In genomic region chr3:87088366-87088983, GRCh38 we compare ENCODE assay signal across 8 cellular contexts.
DNase-seq lines count a peak whose midpoint lies in the region; ATAC-seq lines count a peak whose summit lies in the region.

No MANE protein-coding gene starts in this region.

- ATAC-seq in GM18498 (IDR thresholded peaks at IDR 0.05; ENCODE audit: unreplicated experiment): peak; percentile 28
- peak; percentile 27 for ATAC-seq in HG03045 (IDR thresholded peaks at IDR 0.05; ENCODE audit: unreplicated experiment)
- no peak for ATAC-seq in central memory CD8-positive, alpha-beta T cell (replicated peaks; ENCODE audit: extremely low read depth, poor library complexity, severe bottlenecking)
- no peak for ATAC-seq in HG02870 (IDR thresholded peaks at IDR 0.05; ENCODE audit: unreplicated experiment)

- no peaks in the 10 kb centered on the region for H3K36me3 Mint-ChIP-seq in central memory CD8-positive, alpha-beta T cell (ENCODE audit: insufficient read depth)

- no peak overlapping the region for H2BK15ac ChIP-seq in neuronal stem cell (ENCODE audit: low read length)

- no peak overlapping the region for H4K8ac ChIP-seq in neuronal stem cell (ENCODE audit: low read depth, low read length)

- H3K4me1 Mint-ChIP-seq in central memory CD8-positive, alpha-beta T cell: no peaks in the 10 kb centered on the region

- no peak overlapping the region for H2AK5ac ChIP-seq in neuronal stem cell (ENCODE audit: low read depth, low read length)

- H3K27ac ChIP-seq in neuronal stem cell (replicated peaks; ENCODE audit: low read length): no peak overlapping the region

- no peak overlapping the region for H3K23ac ChIP-seq in neuronal stem cell (ENCODE audit: low read depth, low read length, poor library complexity)

- no peaks in the 10 kb centered on the region for H3K27me3 ChIP-seq in neuronal stem cell (ENCODE audit: control insufficient read depth in 3 of 3, insufficient read depth in 3 of 3, low read depth in 1 of 3, low read length in 3 of 3)

- H3K9me3 Mint-ChIP-seq in central memory CD8-positive, alpha-beta T cell: no peaks in the 10 kb centered on the region

- WGBS in neuronal stem cell (ENCODE audit: extremely low coverage in 2 of 2, insufficient read length in 2 of 2, insufficient replicate concordance in 1 of 2), 2 donors: no CpG with 5 or more reads among the region's 15 CpGs

- H3K18ac ChIP-seq in neuronal stem cell (ENCODE audit: low read length): no peak overlapping the region

- H3K4ac ChIP-seq in neuronal stem cell (ENCODE audit: low read length): no peak overlapping the region

- no peak overlapping the region for H3K9ac ChIP-seq in neuronal stem cell (ENCODE audit: low read depth, low read length, poor library complexity)

- peak overlapping the region; percentile 7 for H2AFZ ChIP-seq in neuronal stem cell (ENCODE audit: low read length)

- DNase-seq in central memory CD8-positive, alpha-beta T cell (ENCODE audit: low spot score in 2 of 2): no peak
- DNase-seq in neuronal stem cell (ENCODE audit: low spot score) (no peak), UCSD-AML1 (lab: John Stamatoyannopoulos, UW; ENCODE audit: unreplicated experiment) (no peak), retina (no peak)
- DNase-seq in stimulated activated CD4-positive, alpha-beta T cell treated with anti-CD3 and anti-CD28 coated beads, Interleukin-15, amount 100 ng/mL, for 24 hours: no peak

- no peaks in the 10 kb centered on the region for H3K27me3 Mint-ChIP-seq in central memory CD8-positive, alpha-beta T cell

- no peaks in the 10 kb centered on the region for H3K36me3 ChIP-seq in neuronal stem cell (replicated peaks in 1 of 2; ENCODE audit: control insufficient read depth in 2 of 2, insufficient read depth in 2 of 2, low read length in 2 of 2)

- peaks cover 0 to 2% of the 10 kb centered on the region in 2 donors for H3K9me3 ChIP-seq in neuronal stem cell (replicated peaks in 1 of 2; ENCODE audit: control insufficient read depth in 2 of 2, insufficient read depth in 1 of 2, low read depth in 1 of 2, low read length in 2 of 2)

- peak overlapping the region; percentile 82 for H2BK5ac ChIP-seq in neuronal stem cell (ENCODE audit: low read length)

- peaks cover 0 to 3% of the 10 kb centered on the region in 2 donors for H3K4me1 ChIP-seq in neuronal stem cell (ENCODE audit: control insufficient read depth in 2 of 2, insufficient read depth in 1 of 2, low read depth in 1 of 2, low read length in 2 of 2)

- H3K14ac ChIP-seq in neuronal stem cell (ENCODE audit: low read length): no peak overlapping the region

- no peak overlapping the region for H3K4me2 ChIP-seq in neuronal stem cell (ENCODE audit: insufficient read depth, low read length, poor library complexity, severe bottlenecking)

- H4K91ac ChIP-seq in neuronal stem cell (ENCODE audit: low read depth, low read length, poor library complexity): no peak overlapping the region

- no peak overlapping the region for H2BK12ac ChIP-seq in neuronal stem cell (ENCODE audit: low read length)

- peak overlapping the region; percentile 29 for H3K4me3 Mint-ChIP-seq in central memory CD8-positive, alpha-beta T cell

- H3K27ac Mint-ChIP-seq in central memory CD8-positive, alpha-beta T cell (ENCODE audit: low read depth): no peak overlapping the region

- H3K79me1 ChIP-seq in neuronal stem cell (ENCODE audit: low read depth, low read length): no peaks in the 10 kb centered on the region

- H3K4me3 ChIP-seq in neuronal stem cell (ENCODE audit: low read length in 2 of 2): no peak overlapping the region

- no peak overlapping the region for H2BK120ac ChIP-seq in neuronal stem cell (ENCODE audit: low read depth, low read length)

Comparison
In these comparisons a context has a peak if more than half of its experiments do, and no peak if none do; other contexts are left out.
1. ATAC-seq: peak in GM18498 (single experiment) and HG03045 (single experiment); none in central memory CD8-positive, alpha-beta T cell (single experiment) and HG02870 (single experiment).